Comparison of ENCODE assay signal across 15 cellular contexts in genomic region chr2:172067905-172068304, GRCh38. TPM values are rescaled to one million over a fixed set of nuclear protein-coding genes. Genes with fewer than 3 reads are reported as not detected.
"Had no signal": no experiment of that assay in that cellular context is flagged by ENCODE, and none has a peak within 500 bp of the region (broad histone marks: within the 10 kb centered on the region; RNA-seq: fewer than 3 reads in every experiment).

No MANE protein-coding gene starts in this region.

RNA-seq across cellular contexts. Expression of gene DLX1, which starts 17.4 kb away (rescaled TPM):
- total RNA-seq: naive thymus-derived CD8-positive, alpha-beta T cell; natural killer cell; natural killer cell treated with Interleukin-12 subunit alpha and Interleukin-12 subunit beta and Interleukin-15 and Interleukin-18, amount 100 ng/mL, for 72 hours; posterior vena cava; renal cortical epithelial cell; right atrium auricular region; right lobe of liver; skeletal muscle tissue; spleen had no signal
- polyA plus RNA-seq: naive thymus-derived CD8-positive, alpha-beta T cell had no signal

RNA-seq across cellular contexts. Expression of gene DLX2, which starts 34.8 kb away (rescaled TPM):
- total RNA-seq: naive thymus-derived CD8-positive, alpha-beta T cell; omental fat pad; pancreas; posterior vena cava; psoas muscle; pulmonary artery endothelial cell; renal cortical epithelial cell; right atrium auricular region; right cardiac atrium; right lobe of liver; skeletal muscle tissue; spleen had no signal
- polyA plus RNA-seq: naive thymus-derived CD8-positive, alpha-beta T cell; ovary; pancreas; psoas muscle; right cardiac atrium had no signal
